In the genomic region with DNA sequence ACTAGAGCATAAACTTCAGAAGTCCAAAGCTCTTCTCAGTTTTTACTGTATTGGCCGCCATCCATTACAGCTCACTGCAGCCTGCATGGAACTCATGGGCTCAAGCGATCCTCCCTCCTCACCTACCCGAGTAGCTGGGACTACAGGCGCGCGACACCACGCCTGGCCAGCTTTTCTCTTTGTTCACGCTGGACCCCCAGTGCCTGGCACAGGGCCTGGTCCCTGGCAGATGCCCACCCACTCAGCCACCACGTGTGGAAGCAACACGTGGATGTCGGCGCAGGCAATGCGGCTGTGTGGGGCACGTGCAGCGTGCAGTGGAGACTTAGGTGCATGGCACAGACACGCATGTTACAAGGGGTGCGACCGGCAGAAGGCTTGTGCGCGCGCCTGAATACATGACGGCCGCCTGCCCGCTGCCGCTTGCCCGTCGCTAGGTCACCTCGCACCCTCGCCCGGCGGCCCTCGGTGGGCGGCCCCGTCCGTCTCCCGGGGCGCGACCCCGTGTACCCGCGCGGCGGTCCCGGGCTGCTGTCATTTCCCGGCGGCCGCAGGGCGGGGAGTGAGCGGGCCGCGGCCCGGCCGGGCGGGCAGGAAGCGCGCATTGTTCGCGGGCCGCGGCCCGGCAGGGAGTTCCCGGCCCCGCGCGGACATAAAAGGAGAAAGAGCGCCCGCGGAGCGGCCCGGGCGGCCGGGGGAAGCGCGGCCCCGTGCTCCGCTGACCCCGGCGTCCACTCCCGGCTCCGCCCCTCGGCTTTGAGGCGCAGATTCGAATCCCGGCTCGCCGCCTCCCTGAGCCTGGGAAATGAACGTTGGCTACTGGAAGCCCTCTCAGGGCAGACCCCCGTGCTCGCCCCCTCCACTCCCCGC, we compare ENCODE assay signal across 8 cellular contexts. TPM values are rescaled to one million over a fixed set of nuclear protein-coding genes. Genes with fewer than 3 reads are reported as not detected.
DNase-seq lines count a peak whose midpoint lies in the region; ATAC-seq lines count a peak whose summit lies in the region.

No MANE protein-coding gene starts in this region.

- POLR2A ChIA-PET in activated CD4-positive, alpha-beta T cell treated with anti-CD3 and anti-CD28 coated beads for 36 hours (lab: Charles Lee), result no interaction called here
- POLR2A ChIA-PET in naive thymus-derived CD8-positive, alpha-beta T cell (lab: Charles Lee), result interaction anchor here (0.9 to 3.1 kb wide), 4 partner anchors 188 to 253 kb away, joined by 3 to 22 read pairs (median 4); a partner anchor contains a TSS

- no peaks in the 10 kb centered on the region for H3K36me3 Mint-ChIP-seq in activated CD4-positive, alpha-beta T cell treated with anti-CD3 and anti-CD28 coated beads for 36 hours (ENCODE audit: low read depth)
- no peaks in the 10 kb centered on the region for H3K36me3 Mint-ChIP-seq in naive thymus-derived CD8-positive, alpha-beta T cell

- H3K9me3 Mint-ChIP-seq in activated CD4-positive, alpha-beta T cell treated with anti-CD3 and anti-CD28 coated beads for 36 hours (ENCODE audit: low read depth), result no peaks in the 10 kb centered on the region
- H3K9me3 Mint-ChIP-seq in naive thymus-derived CD8-positive, alpha-beta T cell, result no peaks in the 10 kb centered on the region

- CTCF ChIA-PET in activated CD4-positive, alpha-beta T cell treated with anti-CD3 and anti-CD28 coated beads for 36 hours (lab: Charles Lee), result interaction anchor here (0.6 to 13.0 kb wide), 5 partner anchors 221 to 515 kb away, joined by 3 to 168 read pairs (median 3); no protein-coding TSS in a partner anchor

- peak; percentile 23 for ATAC-seq in activated CD4-positive, alpha-beta T cell treated with anti-CD3 and anti-CD28 coated beads for 36 hours
- ATAC-seq in esophagus mucosa (peak; percentile 64), GM18873 (IDR thresholded peaks at IDR 0.05; ENCODE audit: low FRiP score, unreplicated experiment) (no peak)
- ATAC-seq in naive thymus-derived CD8-positive, alpha-beta T cell, result peak; percentile 42 to 64

- peak; percentile 37 for DNase-seq in activated CD4-positive, alpha-beta T cell treated with anti-CD3 and anti-CD28 coated beads for 36 hours
- no peak for DNase-seq in activated CD4-positive, alpha-beta T cell treated with anti-CD3 and anti-CD28 coated beads for 4 hours
- peak; percentile 4 for DNase-seq in T-helper 22 cell (ENCODE audit: low read depth)
- peak in 4 of 10 donors; percentile 2 to 22 (median 18) for DNase-seq in naive thymus-derived CD8-positive, alpha-beta T cell
- DNase-seq in DMS153 treated with DMSO at 0.1 percent for 48 hours (lab: John Stamatoyannopoulos, UW; ENCODE audit: unreplicated experiment), result no peak
- no peak for DNase-seq in SKM-1 treated with dmso at 0.1 percent for 144 hours (lab: John Stamatoyannopoulos, UW; ENCODE audit: unreplicated experiment)

- H3K27ac Mint-ChIP-seq in activated CD4-positive, alpha-beta T cell treated with anti-CD3 and anti-CD28 coated beads for 36 hours, result no peak overlapping the region
- H3K27ac Mint-ChIP-seq in naive thymus-derived CD8-positive, alpha-beta T cell, result peak overlapping the region in 9 of 10 donors; percentile 42 to 91 (median 76)

- peaks cover 35% of the 10 kb centered on the region for H3K27me3 Mint-ChIP-seq in activated CD4-positive, alpha-beta T cell treated with anti-CD3 and anti-CD28 coated beads for 36 hours
- peaks cover 0 to 21% (median 10%) of the 10 kb centered on the region in 5 donors for H3K27me3 Mint-ChIP-seq in naive thymus-derived CD8-positive, alpha-beta T cell

- H3K4me1 Mint-ChIP-seq in activated CD4-positive, alpha-beta T cell treated with anti-CD3 and anti-CD28 coated beads for 36 hours, result peaks cover 7% of the 10 kb centered on the region
- H3K4me1 Mint-ChIP-seq in naive thymus-derived CD8-positive, alpha-beta T cell, result peaks cover 19 to 31% (median 30%) of the 10 kb centered on the region in 4 donors

- peak overlapping the region; percentile 43 for H3K4me3 Mint-ChIP-seq in activated CD4-positive, alpha-beta T cell treated with anti-CD3 and anti-CD28 coated beads for 36 hours
- H3K4me3 Mint-ChIP-seq in naive thymus-derived CD8-positive, alpha-beta T cell, result peak overlapping the region; percentile 76 to 89 (median 84)

- intact Hi-C loops in activated CD4-positive, alpha-beta T cell treated with anti-CD3 and anti-CD28 coated beads for 36 hours (cut with DNase I, micrococcal nuclease), result no loop called here

RNA-seq across cellular contexts. Expression of a gene that starts 24.1 kb away (rescaled TPM):
- total RNA-seq in activated CD4-positive, alpha-beta T cell treated with anti-CD3 and anti-CD28 coated beads for 36 hours, result under 1 TPM in 1 of 2 experiments, not detected in 1; 0.09 TPM
- total RNA-seq in esophagus mucosa, result 29.9 TPM
- total RNA-seq in naive thymus-derived CD8-positive, alpha-beta T cell, result 1 to 10 TPM in 1 of 2 experiments, under 1 TPM in 1; 0.60 to 1.0 TPM
- under 1 TPM in 1 of 3 donors, not detected in 2; 0.22 TPM for polyA plus RNA-seq in naive thymus-derived CD8-positive, alpha-beta T cell

Comparison
In these comparisons a context has a peak if more than half of its experiments do, and no peak if none do; other contexts are left out.
1. DNase-seq: peak in activated CD4-positive, alpha-beta T cell treated with anti-CD3 and anti-CD28 coated beads for 36 hours (single experiment) and T-helper 22 cell (single experiment); none in activated CD4-positive, alpha-beta T cell treated with anti-CD3 and anti-CD28 coated beads for 4 hours (0 of 2), DMS153 treated with DMSO at 0.1 percent for 48 hours (single experiment) and SKM-1 treated with dmso at 0.1 percent for 144 hours (single experiment).
2. RNA of a gene that starts 24.1 kb away (total RNA-seq): 29.9 TPM in esophagus mucosa (single experiment); 0.60 to 1.0 TPM in naive thymus-derived CD8-positive, alpha-beta T cell and 0.09 TPM in activated CD4-positive, alpha-beta T cell treated with anti-CD3 and anti-CD28 coated beads for 36 hours; every median in the first group is over 10 times any median in the second.